29 cellular contexts compared by ENCODE assay signal in the genomic region with DNA sequence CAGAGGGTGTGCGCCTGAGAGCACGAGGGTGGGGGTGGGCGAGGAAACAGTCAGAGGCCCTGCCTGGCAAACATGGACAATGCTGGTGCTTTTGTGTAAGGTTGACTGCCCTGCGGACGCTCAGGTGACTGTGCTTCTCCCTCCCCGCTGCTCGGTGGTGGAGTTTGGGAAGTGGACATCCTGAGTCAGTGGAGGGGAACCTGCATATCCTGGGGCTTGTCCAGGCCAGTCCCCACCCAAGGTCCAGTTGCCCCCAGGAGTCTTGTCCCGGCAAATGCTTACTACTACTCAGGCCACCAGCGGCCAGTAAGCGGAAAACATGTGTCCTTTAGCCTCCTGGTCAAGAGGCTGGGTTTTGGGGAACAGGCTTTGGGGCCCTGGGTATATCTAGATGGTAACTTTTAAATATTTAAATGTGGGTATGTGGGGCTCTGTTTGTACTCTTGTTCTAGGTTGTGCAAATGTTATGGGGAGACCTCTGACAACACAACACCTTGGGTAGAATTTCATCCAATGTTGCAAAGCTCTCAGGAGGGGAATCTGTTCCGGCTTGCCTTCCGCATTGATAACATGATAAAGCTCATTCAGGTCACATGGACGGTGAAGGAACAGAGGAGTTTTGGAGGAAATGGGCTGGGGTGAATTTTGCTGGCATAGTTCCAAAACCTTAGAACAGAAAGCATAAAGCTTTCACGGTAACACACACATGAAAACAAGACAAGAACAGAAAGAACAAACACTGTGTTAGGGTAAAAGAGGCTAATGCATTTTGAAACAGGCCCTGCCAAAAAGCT.
A peak's percentile ranks its signal among the peaks of the same experiment; 100 is the strongest.
DNase-seq lines count a peak whose midpoint lies in the region; ATAC-seq and TF ChIP-seq lines count a peak whose summit lies in the region.
"Had no signal": no experiment of that assay in that cellular context is flagged by ENCODE, and none has a peak within 500 bp of the region (broad histone marks: within the 10 kb centered on the region; RNA-seq: fewer than 3 reads in every experiment).

No MANE protein-coding gene starts in this region.

- TF ChIP-seq CTCF in RWPE1 (conservative IDR thresholded peaks at IDR 0.05; ENCODE audit: low read depth) (no peak), neural crest cell (conservative IDR thresholded peaks at IDR 0.05) (no peak), adrenal gland (IDR thresholded peaks at IDR 0.05) (no peak)

- no peaks in the 10 kb centered on the region for H3K27me3 Mint-ChIP-seq in neural crest cell (ENCODE audit: low read depth)
- H3K27me3 Mint-ChIP-seq: activated naive CD8-positive, alpha-beta T cell treated with anti-CD3 and anti-CD28 coated beads, Interleukin-2, amount 50 U/mL, for 24 hours had no signal

- no peaks in the 10 kb centered on the region for H3K4me1 Mint-ChIP-seq in neural crest cell
- H3K4me1 Mint-ChIP-seq: activated naive CD8-positive, alpha-beta T cell treated with anti-CD3 and anti-CD28 coated beads, Interleukin-2, amount 50 U/mL, for 24 hours; immature natural killer cell; naive thymus-derived CD8-positive, alpha-beta T cell; stimulated activated effector memory CD8-positive, alpha-beta T cell treated with anti-CD3 and anti-CD28 coated beads, Interleukin-12 subunit alpha, Interleukin-12 subunit beta, amount 100 ng/mL, for 72 hours; T-helper 17 cell had no signal

- no peaks in the 10 kb centered on the region for H3K36me3 ChIP-seq in adrenal gland (replicated peaks in 1 of 2)
- H3K36me3 ChIP-seq: gastrocnemius medialis, suprapubic skin, uterus had no signal

- H3K9me3 ChIP-seq in adrenal gland (replicated peaks in 1 of 3), result no peaks in the 10 kb centered on the region
- H3K9me3 ChIP-seq: gastrocnemius medialis, suprapubic skin, uterus had no signal

- H3K4me1 ChIP-seq in adrenal gland (replicated peaks in 1 of 2), result no peaks in the 10 kb centered on the region
- H3K4me1 ChIP-seq: gastrocnemius medialis, suprapubic skin, uterus had no signal

- no peak overlapping the region for H3K4me3 ChIP-seq in adrenal gland
- H3K4me3 ChIP-seq: gastrocnemius medialis, SK-N-MC, suprapubic skin, uterus had no signal

- no peaks in the 10 kb centered on the region for H3K36me3 Mint-ChIP-seq in neural crest cell (ENCODE audit: low read depth)
- H3K36me3 Mint-ChIP-seq: immature natural killer cell; naive thymus-derived CD8-positive, alpha-beta T cell; stimulated activated effector memory CD8-positive, alpha-beta T cell treated with anti-CD3 and anti-CD28 coated beads, Interleukin-12 subunit alpha, Interleukin-12 subunit beta, amount 100 ng/mL, for 72 hours had no signal

- peaks cover 2% of the 10 kb centered on the region for H3K9me3 Mint-ChIP-seq in neural crest cell
- H3K9me3 Mint-ChIP-seq: activated naive CD8-positive, alpha-beta T cell treated with anti-CD3 and anti-CD28 coated beads, Interleukin-2, amount 50 U/mL, for 24 hours; activated T-cell treated with anti-CD3 and anti-CD28 coated beads, Interleukin-2, amount 50 U/mL, for 24 hours; immature natural killer cell; naive thymus-derived CD8-positive, alpha-beta T cell had no signal

- 74 to 81% (median 76%) methylated on average over 7 to 14 of the region's 14 CpGs for WGBS in adrenal gland, 4 donors

- TF ChIP-seq POLR2A in adrenal gland (IDR thresholded peaks at IDR 0.05), result no peak

- H3K27me3 ChIP-seq in adrenal gland, result no peaks in the 10 kb centered on the region
- H3K27me3 ChIP-seq: gastrocnemius medialis, suprapubic skin, uterus had no signal

- ATAC-seq in HG02840 (IDR thresholded peaks at IDR 0.05; ENCODE audit: low FRiP score, unreplicated experiment), result no peak
- ATAC-seq: activated naive CD8-positive, alpha-beta T cell treated with anti-CD3 and anti-CD28 coated beads, Interleukin-2, amount 50 U/mL, for 24 hours; gastrocnemius medialis; left ventricle myocardium superior; naive thymus-derived CD8-positive, alpha-beta T cell; stimulated activated effector memory CD8-positive, alpha-beta T cell treated with anti-CD3 and anti-CD28 coated beads, Interleukin-12 subunit alpha, Interleukin-12 subunit beta, amount 100 ng/mL, for 72 hours; T-helper 17 cell had no signal

- DNase-seq in DMS153 treated with DMSO at 0.1 percent for 48 hours (lab: John Stamatoyannopoulos, UW; ENCODE audit: unreplicated experiment), result peak; percentile 66
- peak; percentile 82 for DNase-seq in NCI-H1105 (lab: John Stamatoyannopoulos, UW)
- DNase-seq in RWPE1 (ENCODE audit: low spot score), result no peak
- DNase-seq in neural crest cell (ENCODE audit: low read depth, low spot score), result no peak
- DNase-seq in COLO829 (ENCODE audit: low spot score), result no peak
- no peak for DNase-seq in adrenal gland
- DNase-seq: activated CD4-positive, alpha-beta T cell treated with anti-CD3 and anti-CD28 coated beads for 4 hours; activated gamma-delta T cell treated with Interleukin-2 at 50 U/mL for 16 hours; activated naive CD8-positive, alpha-beta T cell treated with anti-CD3 and anti-CD28 coated beads, Interleukin-2, amount 50 U/mL, for 24 hours; activated T-cell treated with anti-CD3 and anti-CD28 coated beads, Interleukin-2, amount 50 U/mL, for 24 hours; DND-41; effector CD4-positive, alpha-beta T cell; gastrocnemius medialis; GOT3; hippocampal formation; immature natural killer cell; left ventricle myocardium superior; midbrain; naive thymus-derived CD8-positive, alpha-beta T cell; NCI-H2081; NCI-H526 treated with DMSO at 0.1 percent for 48 hours; stimulated activated CD4-positive, alpha-beta T cell treated with anti-CD3 and anti-CD28 coated beads, Interleukin-2, amount 100 ng/mL, for 48 hours; T-helper 17 cell; uterus had no signal

- intact Hi-C loops in adrenal gland (cut with DNase I), result no loop called here

- POLR2A ChIA-PET in RWPE1 (lab: Yijun Ruan, JAX; ENCODE audit: low non-redundant PET), result no interaction called here

- H3K4me3 Mint-ChIP-seq in neural crest cell, result no peak overlapping the region
- H3K4me3 Mint-ChIP-seq: activated naive CD8-positive, alpha-beta T cell treated with anti-CD3 and anti-CD28 coated beads, Interleukin-2, amount 50 U/mL, for 24 hours; activated T-cell treated with anti-CD3 and anti-CD28 coated beads, Interleukin-2, amount 50 U/mL, for 24 hours; immature natural killer cell; naive thymus-derived CD8-positive, alpha-beta T cell; stimulated activated effector memory CD8-positive, alpha-beta T cell treated with anti-CD3 and anti-CD28 coated beads, Interleukin-12 subunit alpha, Interleukin-12 subunit beta, amount 100 ng/mL, for 72 hours; T-helper 17 cell had no signal

- CTCF ChIA-PET in RWPE1 (lab: Yijun Ruan, JAX), result no interaction called here

- H3K27ac Mint-ChIP-seq in neural crest cell (ENCODE audit: unreplicated experiment), result peak overlapping the region; percentile 81
- H3K27ac Mint-ChIP-seq: activated naive CD8-positive, alpha-beta T cell treated with anti-CD3 and anti-CD28 coated beads, Interleukin-2, amount 50 U/mL, for 24 hours; activated T-cell treated with anti-CD3 and anti-CD28 coated beads, Interleukin-2, amount 50 U/mL, for 24 hours; immature natural killer cell; naive thymus-derived CD8-positive, alpha-beta T cell; stimulated activated effector memory CD8-positive, alpha-beta T cell treated with anti-CD3 and anti-CD28 coated beads, Interleukin-12 subunit alpha, Interleukin-12 subunit beta, amount 100 ng/mL, for 72 hours; T-helper 17 cell had no signal

- H3K27ac ChIP-seq in RWPE1 (peak overlapping the region; percentile 33; the same call in 1 of the 2 replicates), adrenal gland (no peak overlapping the region)
- H3K27ac ChIP-seq: gastrocnemius medialis, KMS-11, SK-N-MC, suprapubic skin, uterus had no signal

Comparison
In these comparisons a context has a peak if more than half of its experiments do, and no peak if none do; other contexts are left out.
1. DNase-seq: peak in DMS153 treated with DMSO at 0.1 percent for 48 hours (single experiment) and NCI-H1105 (single experiment); none in RWPE1 (single experiment), neural crest cell (single experiment), COLO829 (single experiment) and adrenal gland (0 of 7).